1 cellular context compared by ENCODE assay signal in genomic region chr16:3638916-3639644, GRCh38.
TF ChIP-seq lines count a peak whose summit lies in the region.

No MANE protein-coding gene starts in this region.

TF ChIP-seq in WTC11, 78 proteins besides CTCF, POLR2A, EP300 and RAD21 (continued from another document):
- TF ChIP-seq NR2C2 (CRISPR knock-in tag; IDR thresholded peaks at IDR 0.05) (no peak), NR1H2 (CRISPR knock-in tag; IDR thresholded peaks at IDR 0.05) (no peak), ZNF219 (CRISPR knock-in tag; IDR thresholded peaks at IDR 0.05; ENCODE audit: borderline replicate concordance) (no peak), NFATC4 (CRISPR knock-in tag; IDR thresholded peaks at IDR 0.05) (no peak), NFE2L1 (CRISPR knock-in tag; IDR thresholded peaks at IDR 0.05) (no peak), FOXP4 (CRISPR knock-in tag; IDR thresholded peaks at IDR 0.05) (no peak), GRHL2 (CRISPR knock-in tag; IDR thresholded peaks at IDR 0.05; ENCODE audit: insufficient replicate concordance, severe bottlenecking) (no peak), ZNF532 (CRISPR knock-in tag; IDR thresholded peaks at IDR 0.05; ENCODE audit: borderline replicate concordance) (no peak), FOXK1 (CRISPR knock-in tag; IDR thresholded peaks at IDR 0.05) (no peak), IRF2 (CRISPR knock-in tag; IDR thresholded peaks at IDR 0.05; ENCODE audit: borderline replicate concordance, low read depth) (no peak)
